In the genomic region with DNA sequence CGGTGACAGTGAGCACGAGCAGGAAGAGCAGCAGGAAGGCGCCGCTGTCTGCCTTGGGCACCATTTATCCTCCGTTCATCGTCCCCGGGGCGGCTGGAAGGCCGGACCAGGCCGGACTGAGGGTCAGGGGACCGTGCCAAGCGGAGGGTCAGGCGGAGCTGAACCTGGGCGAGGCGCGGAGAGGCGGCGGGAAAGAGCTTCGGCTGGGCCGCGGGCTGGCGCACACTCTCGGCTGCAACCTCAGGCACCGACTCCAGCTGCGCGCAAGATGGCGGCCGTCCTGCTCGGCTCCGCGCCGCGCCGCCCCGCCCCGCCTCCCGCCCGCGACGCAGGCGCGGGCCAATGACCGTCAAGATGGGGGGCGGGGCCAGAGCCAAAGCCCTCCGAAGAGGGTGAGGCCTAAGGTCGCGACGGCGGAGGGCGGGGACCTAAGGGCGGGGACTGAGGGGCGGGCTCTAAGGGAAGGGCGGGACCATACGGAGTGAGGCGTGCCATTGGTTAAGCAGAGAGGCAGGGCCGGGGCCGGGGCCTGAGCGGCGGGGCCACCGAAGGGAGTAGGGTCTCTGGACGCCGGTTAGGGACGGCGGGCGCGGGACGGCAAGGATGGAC, we compare ENCODE assay signal across 8 cellular contexts. TPM values are rescaled to one million over a fixed set of nuclear protein-coding genes. Genes with fewer than 3 reads are reported as not detected.
A peak's percentile ranks its signal among the peaks of the same experiment; 100 is the strongest.
DNase-seq lines count a peak whose midpoint lies in the region; ATAC-seq and TF ChIP-seq lines count a peak whose summit lies in the region.

A gene with protein sequence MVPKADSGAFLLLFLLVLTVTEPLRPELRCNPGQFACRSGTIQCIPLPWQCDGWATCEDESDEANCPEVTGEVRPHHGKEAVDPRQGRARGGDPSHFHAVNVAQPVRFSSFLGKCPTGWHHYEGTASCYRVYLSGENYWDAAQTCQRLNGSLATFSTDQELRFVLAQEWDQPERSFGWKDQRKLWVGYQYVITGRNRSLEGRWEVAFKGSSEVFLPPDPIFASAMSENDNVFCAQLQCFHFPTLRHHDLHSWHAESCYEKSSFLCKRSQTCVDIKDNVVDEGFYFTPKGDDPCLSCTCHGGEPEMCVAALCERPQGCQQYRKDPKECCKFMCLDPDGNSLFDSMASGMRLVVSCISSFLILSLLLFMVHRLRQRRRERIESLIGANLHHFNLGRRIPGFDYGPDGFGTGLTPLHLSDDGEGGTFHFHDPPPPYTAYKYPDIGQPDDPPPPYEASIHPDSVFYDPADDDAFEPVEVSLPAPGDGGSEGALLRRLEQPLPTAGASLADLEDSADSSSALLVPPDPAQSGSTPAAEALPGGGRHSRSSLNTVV (minus strand): TSS at position 270 of the 609 bp plus-strand sequence. CDS start 206 bp downstream, at position 64.

- H3K27ac Mint-ChIP-seq in activated CD4-positive, alpha-beta T cell treated with anti-CD3 and anti-CD28 coated beads for 36 hours = peak within 1 kb of the TSS; percentile 58
- H3K27ac Mint-ChIP-seq in chondrocyte (ENCODE audit: unreplicated experiment) = peak within 1 kb of the TSS; percentile 89

- ATAC-seq in HG03439 (IDR thresholded peaks at IDR 0.05; ENCODE audit: unreplicated experiment) = peak; percentile 68
- peak; percentile 97 for ATAC-seq in activated CD4-positive, alpha-beta T cell treated with anti-CD3 and anti-CD28 coated beads for 36 hours

- no peaks in the 10 kb centered on the region for H3K9me3 Mint-ChIP-seq in activated CD4-positive, alpha-beta T cell treated with anti-CD3 and anti-CD28 coated beads for 36 hours (ENCODE audit: low read depth)
- no peaks in the 10 kb centered on the region for H3K9me3 Mint-ChIP-seq in chondrocyte (ENCODE audit: low read depth)

- DNase-seq in AML-193 (lab: John Stamatoyannopoulos, UW) (peak; percentile 88 to 91), GM19238 (ENCODE audit: insufficient read length, low spot score) (peak; percentile 99), NCI-H524 (lab: John Stamatoyannopoulos, UW) (peak; percentile 96 to 98), chondrocyte (ENCODE audit: low spot score) (no peak), kidney glomerular epithelial cell (lab: John Stamatoyannopoulos, UW) (peak; percentile 93)
- peak; percentile 99 for DNase-seq in activated CD4-positive, alpha-beta T cell treated with anti-CD3 and anti-CD28 coated beads for 36 hours
- DNase-seq in stimulated activated CD4-positive, alpha-beta T cell treated with anti-CD3 and anti-CD28 coated beads, Interleukin-15, amount 100 ng/mL, for 48 hours (ENCODE audit: low read depth in 2 of 2) = peak; percentile 95 to 97

- POLR2A ChIA-PET in activated CD4-positive, alpha-beta T cell treated with anti-CD3 and anti-CD28 coated beads for 36 hours (lab: Charles Lee) = interaction anchor here (0.6 to 1.5 kb wide), 3 partner anchors 22 to 281 kb away, joined by 3 to 14 read pairs (median 3); a partner anchor contains a TSS

- H3K36me3 Mint-ChIP-seq in activated CD4-positive, alpha-beta T cell treated with anti-CD3 and anti-CD28 coated beads for 36 hours (ENCODE audit: low read depth) = no peaks in the 10 kb centered on the region
- H3K36me3 Mint-ChIP-seq in chondrocyte (ENCODE audit: low read depth) = no peaks in the 10 kb centered on the region

- H3K27me3 Mint-ChIP-seq in activated CD4-positive, alpha-beta T cell treated with anti-CD3 and anti-CD28 coated beads for 36 hours = no peaks in the 10 kb centered on the region
- no peaks in the 10 kb centered on the region for H3K27me3 Mint-ChIP-seq in chondrocyte (ENCODE audit: low read depth)

- intact Hi-C loops in activated CD4-positive, alpha-beta T cell treated with anti-CD3 and anti-CD28 coated beads for 36 hours (cut with DNase I, micrococcal nuclease) = loop anchor here (1.0 to 10.0 kb wide), 12 partner anchors 13 to 485 kb away; a partner anchor contains a TSS

- CTCF ChIA-PET in activated CD4-positive, alpha-beta T cell treated with anti-CD3 and anti-CD28 coated beads for 36 hours (lab: Charles Lee) = interaction anchor here (0.5 to 1.3 kb wide), 5 partner anchors 11 to 57 kb away, joined by 3 to 4 read pairs (median 3); a partner anchor contains a TSS

- no peak for TF ChIP-seq CTCF in chondrocyte (IDR thresholded peaks at IDR 0.05)

- peaks cover 42% of the 10 kb centered on the region for H3K4me1 Mint-ChIP-seq in activated CD4-positive, alpha-beta T cell treated with anti-CD3 and anti-CD28 coated beads for 36 hours
- peaks cover 29% of the 10 kb centered on the region for H3K4me1 Mint-ChIP-seq in chondrocyte (ENCODE audit: low read depth)

- peak within 1 kb of the TSS; percentile 80 for H3K4me3 Mint-ChIP-seq in activated CD4-positive, alpha-beta T cell treated with anti-CD3 and anti-CD28 coated beads for 36 hours
- peak within 1 kb of the TSS; percentile 81 for H3K4me3 Mint-ChIP-seq in chondrocyte (ENCODE audit: unreplicated experiment)

RNA-seq across cellular contexts. Expression of the gene that starts here (rescaled TPM):
- total RNA-seq in activated CD4-positive, alpha-beta T cell treated with anti-CD3 and anti-CD28 coated beads for 36 hours = 10 to 100 TPM; 23.7 to 27.5 TPM
- 44.4 to 55.6 TPM (median 45.8 TPM) in 3 replicates for total RNA-seq in chondrocyte
